ENCODE assay signal across 1 cellular context in the genomic region with DNA sequence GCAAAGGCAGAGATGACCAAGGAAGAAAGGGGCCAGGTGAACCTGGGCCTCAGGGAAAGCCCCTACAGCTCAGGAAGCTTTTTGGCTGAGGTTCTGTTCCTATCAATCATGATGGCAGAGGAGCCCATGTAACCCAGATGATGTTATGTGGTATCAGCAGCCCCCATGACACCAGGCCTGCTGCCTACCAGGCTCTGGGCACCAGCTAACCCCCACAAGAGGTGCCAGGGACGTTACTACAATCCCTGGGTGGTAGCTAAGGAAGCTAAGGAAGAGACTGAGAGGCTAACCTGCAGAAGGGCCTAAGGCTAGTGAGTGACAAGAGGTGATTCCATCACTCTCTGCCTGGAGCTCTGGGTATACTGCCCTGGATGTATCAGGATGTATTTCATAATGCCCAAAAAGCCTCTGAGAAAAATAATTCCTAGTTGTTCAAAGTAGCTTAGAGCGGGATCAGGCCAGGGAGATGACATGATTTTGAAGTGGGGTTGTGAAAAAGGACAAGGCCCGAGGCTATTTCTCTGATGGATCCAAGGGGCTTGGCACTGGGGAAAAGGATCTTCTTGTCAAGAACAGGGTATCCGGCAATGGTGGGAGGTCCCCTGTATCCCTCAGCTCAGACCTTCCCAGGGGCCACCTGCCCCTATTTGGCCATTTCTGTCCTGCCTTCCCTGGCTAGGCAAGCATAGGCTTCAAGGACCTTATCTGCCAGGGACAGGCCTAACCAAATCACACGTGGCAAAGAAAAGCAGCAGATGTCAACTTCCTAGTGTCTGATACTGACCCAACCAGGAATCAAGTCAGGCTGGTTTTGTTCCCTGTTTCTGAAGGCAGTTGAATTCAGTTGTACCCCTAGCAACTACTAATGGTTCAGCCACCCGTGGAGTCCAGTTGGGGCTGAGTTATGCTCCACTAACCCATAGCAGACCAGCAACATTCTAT.
TF ChIP-seq lines count a peak whose summit lies in the region.

No MANE protein-coding gene starts in this region.

TF ChIP-seq in K562, 482 proteins besides CTCF, POLR2A, EP300 and RAD21 (continued from another document and continues in another):
- TF ChIP-seq, protein P1, sequence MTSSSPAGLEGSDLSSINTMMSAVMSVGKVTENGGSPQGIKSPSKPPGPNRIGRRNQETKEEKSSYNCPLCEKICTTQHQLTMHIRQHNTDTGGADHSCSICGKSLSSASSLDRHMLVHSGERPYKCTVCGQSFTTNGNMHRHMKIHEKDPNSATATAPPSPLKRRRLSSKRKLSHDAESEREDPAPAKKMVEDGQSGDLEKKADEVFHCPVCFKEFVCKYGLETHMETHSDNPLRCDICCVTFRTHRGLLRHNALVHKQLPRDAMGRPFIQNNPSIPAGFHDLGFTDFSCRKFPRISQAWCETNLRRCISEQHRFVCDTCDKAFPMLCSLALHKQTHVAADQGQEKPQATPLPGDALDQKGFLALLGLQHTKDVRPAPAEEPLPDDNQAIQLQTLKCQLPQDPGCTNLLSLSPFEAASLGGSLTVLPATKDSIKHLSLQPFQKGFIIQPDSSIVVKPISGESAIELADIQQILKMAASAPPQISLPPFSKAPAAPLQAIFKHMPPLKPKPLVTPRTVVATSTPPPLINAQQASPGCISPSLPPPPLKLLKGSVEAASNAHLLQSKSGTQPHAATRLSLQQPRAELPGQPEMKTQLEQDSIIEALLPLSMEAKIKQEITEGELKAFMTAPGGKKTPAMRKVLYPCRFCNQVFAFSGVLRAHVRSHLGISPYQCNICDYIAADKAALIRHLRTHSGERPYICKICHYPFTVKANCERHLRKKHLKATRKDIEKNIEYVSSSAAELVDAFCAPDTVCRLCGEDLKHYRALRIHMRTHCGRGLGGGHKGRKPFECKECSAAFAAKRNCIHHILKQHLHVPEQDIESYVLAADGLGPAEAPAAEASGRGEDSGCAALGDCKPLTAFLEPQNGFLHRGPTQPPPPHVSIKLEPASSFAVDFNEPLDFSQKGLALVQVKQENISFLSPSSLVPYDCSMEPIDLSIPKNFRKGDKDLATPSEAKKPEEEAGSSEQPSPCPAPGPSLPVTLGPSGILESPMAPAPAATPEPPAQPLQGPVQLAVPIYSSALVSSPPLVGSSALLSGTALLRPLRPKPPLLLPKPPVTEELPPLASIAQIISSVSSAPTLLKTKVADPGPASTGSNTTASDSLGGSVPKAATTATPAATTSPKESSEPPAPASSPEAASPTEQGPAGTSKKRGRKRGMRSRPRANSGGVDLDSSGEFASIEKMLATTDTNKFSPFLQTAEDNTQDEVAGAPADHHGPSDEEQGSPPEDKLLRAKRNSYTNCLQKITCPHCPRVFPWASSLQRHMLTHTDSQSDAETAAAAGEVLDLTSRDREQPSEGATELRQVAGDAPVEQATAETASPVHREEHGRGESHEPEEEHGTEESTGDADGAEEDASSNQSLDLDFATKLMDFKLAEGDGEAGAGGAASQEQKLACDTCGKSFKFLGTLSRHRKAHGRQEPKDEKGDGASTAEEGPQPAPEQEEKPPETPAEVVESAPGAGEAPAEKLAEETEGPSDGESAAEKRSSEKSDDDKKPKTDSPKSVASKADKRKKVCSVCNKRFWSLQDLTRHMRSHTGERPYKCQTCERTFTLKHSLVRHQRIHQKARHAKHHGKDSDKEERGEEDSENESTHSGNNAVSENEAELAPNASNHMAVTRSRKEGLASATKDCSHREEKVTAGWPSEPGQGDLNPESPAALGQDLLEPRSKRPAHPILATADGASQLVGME (CRISPR knock-in tag; IDR thresholded peaks at IDR 0.05): no peak
- TF ChIP-seq OTX1 (CRISPR knock-in tag; IDR thresholded peaks at IDR 0.05) (no peak), ATF7 (IDR thresholded peaks at IDR 0.05) (no peak), ZNF77 (CRISPR knock-in tag; IDR thresholded peaks at IDR 0.05) (no peak), CBX1 (IDR thresholded peaks at IDR 0.05; ENCODE audit: low read depth) (no peak), MEIS2 (IDR thresholded peaks at IDR 0.05; ENCODE audit: partially characterized antibody) (no peak), ZFP1 (CRISPR knock-in tag; IDR thresholded peaks at IDR 0.05) (no peak; the same call in 1 of the 2 replicates), RNF2 (IDR thresholded peaks at IDR 0.05) (peak; percentile 19; the same call in 1 of the 2 replicates), RBM15 (IDR thresholded peaks at IDR 0.05; ENCODE audit: insufficient read depth, low read length) (no peak), ZNF184 (CRISPR knock-in tag; IDR thresholded peaks at IDR 0.05) (no peak), FOXK2 (conservative IDR thresholded peaks at IDR 0.05 in 1 of 2, IDR thresholded peaks at IDR 0.05 in 1 of 2; ENCODE audit: low read depth in 2 of 2) (peak in 1 of 2 experiments; percentile 58; a peak in 1 of 4 replicates), TGIF2 (CRISPR knock-in tag; IDR thresholded peaks at IDR 0.05) (no peak), FUS (optimal IDR thresholded peaks at IDR 0.05; ENCODE audit: low read depth, low read length) (no peak), SREBF1 (IDR thresholded peaks at IDR 0.05; ENCODE audit: borderline replicate concordance, low read depth, low read length) (no peak), KAT7 (CRISPR knock-in tag; IDR thresholded peaks at IDR 0.05; ENCODE audit: borderline replicate concordance) (0 out of 2 replicates have a peak, but pooled peaks have one; percentile 33), RBFOX2 (IDR thresholded peaks at IDR 0.05; ENCODE audit: low read depth, low read length) (no peak), ZFP36 (IDR thresholded peaks at IDR 0.05; ENCODE audit: low read depth, low read length, partially characterized antibody) (no peak), ZNF124 (CRISPR knock-in tag; IDR thresholded peaks at IDR 0.05) (no peak), RAD51 (IDR thresholded peaks at IDR 0.05; ENCODE audit: borderline replicate concordance, low read depth) (0 out of 2 replicates have a peak, but pooled peaks have one; percentile 34), KLF10 (CRISPR knock-in tag; IDR thresholded peaks at IDR 0.05) (no peak)
- TF ChIP-seq, protein P2, sequence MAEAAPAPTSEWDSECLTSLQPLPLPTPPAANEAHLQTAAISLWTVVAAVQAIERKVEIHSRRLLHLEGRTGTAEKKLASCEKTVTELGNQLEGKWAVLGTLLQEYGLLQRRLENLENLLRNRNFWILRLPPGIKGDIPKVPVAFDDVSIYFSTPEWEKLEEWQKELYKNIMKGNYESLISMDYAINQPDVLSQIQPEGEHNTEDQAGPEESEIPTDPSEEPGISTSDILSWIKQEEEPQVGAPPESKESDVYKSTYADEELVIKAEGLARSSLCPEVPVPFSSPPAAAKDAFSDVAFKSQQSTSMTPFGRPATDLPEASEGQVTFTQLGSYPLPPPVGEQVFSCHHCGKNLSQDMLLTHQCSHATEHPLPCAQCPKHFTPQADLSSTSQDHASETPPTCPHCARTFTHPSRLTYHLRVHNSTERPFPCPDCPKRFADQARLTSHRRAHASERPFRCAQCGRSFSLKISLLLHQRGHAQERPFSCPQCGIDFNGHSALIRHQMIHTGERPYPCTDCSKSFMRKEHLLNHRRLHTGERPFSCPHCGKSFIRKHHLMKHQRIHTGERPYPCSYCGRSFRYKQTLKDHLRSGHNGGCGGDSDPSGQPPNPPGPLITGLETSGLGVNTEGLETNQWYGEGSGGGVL (CRISPR knock-in tag; IDR thresholded peaks at IDR 0.05): no peak
- TF ChIP-seq, protein P3, sequence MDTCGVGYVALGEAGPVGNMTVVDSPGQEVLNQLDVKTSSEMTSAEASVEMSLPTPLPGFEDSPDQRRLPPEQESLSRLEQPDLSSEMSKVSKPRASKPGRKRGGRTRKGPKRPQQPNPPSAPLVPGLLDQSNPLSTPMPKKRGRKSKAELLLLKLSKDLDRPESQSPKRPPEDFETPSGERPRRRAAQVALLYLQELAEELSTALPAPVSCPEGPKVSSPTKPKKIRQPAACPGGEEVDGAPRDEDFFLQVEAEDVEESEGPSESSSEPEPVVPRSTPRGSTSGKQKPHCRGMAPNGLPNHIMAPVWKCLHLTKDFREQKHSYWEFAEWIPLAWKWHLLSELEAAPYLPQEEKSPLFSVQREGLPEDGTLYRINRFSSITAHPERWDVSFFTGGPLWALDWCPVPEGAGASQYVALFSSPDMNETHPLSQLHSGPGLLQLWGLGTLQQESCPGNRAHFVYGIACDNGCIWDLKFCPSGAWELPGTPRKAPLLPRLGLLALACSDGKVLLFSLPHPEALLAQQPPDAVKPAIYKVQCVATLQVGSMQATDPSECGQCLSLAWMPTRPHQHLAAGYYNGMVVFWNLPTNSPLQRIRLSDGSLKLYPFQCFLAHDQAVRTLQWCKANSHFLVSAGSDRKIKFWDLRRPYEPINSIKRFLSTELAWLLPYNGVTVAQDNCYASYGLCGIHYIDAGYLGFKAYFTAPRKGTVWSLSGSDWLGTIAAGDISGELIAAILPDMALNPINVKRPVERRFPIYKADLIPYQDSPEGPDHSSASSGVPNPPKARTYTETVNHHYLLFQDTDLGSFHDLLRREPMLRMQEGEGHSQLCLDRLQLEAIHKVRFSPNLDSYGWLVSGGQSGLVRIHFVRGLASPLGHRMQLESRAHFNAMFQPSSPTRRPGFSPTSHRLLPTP (IDR thresholded peaks at IDR 0.05; ENCODE audit: borderline replicate concordance, extremely low read depth, insufficient read length): no peak
- TF ChIP-seq, protein P4, sequence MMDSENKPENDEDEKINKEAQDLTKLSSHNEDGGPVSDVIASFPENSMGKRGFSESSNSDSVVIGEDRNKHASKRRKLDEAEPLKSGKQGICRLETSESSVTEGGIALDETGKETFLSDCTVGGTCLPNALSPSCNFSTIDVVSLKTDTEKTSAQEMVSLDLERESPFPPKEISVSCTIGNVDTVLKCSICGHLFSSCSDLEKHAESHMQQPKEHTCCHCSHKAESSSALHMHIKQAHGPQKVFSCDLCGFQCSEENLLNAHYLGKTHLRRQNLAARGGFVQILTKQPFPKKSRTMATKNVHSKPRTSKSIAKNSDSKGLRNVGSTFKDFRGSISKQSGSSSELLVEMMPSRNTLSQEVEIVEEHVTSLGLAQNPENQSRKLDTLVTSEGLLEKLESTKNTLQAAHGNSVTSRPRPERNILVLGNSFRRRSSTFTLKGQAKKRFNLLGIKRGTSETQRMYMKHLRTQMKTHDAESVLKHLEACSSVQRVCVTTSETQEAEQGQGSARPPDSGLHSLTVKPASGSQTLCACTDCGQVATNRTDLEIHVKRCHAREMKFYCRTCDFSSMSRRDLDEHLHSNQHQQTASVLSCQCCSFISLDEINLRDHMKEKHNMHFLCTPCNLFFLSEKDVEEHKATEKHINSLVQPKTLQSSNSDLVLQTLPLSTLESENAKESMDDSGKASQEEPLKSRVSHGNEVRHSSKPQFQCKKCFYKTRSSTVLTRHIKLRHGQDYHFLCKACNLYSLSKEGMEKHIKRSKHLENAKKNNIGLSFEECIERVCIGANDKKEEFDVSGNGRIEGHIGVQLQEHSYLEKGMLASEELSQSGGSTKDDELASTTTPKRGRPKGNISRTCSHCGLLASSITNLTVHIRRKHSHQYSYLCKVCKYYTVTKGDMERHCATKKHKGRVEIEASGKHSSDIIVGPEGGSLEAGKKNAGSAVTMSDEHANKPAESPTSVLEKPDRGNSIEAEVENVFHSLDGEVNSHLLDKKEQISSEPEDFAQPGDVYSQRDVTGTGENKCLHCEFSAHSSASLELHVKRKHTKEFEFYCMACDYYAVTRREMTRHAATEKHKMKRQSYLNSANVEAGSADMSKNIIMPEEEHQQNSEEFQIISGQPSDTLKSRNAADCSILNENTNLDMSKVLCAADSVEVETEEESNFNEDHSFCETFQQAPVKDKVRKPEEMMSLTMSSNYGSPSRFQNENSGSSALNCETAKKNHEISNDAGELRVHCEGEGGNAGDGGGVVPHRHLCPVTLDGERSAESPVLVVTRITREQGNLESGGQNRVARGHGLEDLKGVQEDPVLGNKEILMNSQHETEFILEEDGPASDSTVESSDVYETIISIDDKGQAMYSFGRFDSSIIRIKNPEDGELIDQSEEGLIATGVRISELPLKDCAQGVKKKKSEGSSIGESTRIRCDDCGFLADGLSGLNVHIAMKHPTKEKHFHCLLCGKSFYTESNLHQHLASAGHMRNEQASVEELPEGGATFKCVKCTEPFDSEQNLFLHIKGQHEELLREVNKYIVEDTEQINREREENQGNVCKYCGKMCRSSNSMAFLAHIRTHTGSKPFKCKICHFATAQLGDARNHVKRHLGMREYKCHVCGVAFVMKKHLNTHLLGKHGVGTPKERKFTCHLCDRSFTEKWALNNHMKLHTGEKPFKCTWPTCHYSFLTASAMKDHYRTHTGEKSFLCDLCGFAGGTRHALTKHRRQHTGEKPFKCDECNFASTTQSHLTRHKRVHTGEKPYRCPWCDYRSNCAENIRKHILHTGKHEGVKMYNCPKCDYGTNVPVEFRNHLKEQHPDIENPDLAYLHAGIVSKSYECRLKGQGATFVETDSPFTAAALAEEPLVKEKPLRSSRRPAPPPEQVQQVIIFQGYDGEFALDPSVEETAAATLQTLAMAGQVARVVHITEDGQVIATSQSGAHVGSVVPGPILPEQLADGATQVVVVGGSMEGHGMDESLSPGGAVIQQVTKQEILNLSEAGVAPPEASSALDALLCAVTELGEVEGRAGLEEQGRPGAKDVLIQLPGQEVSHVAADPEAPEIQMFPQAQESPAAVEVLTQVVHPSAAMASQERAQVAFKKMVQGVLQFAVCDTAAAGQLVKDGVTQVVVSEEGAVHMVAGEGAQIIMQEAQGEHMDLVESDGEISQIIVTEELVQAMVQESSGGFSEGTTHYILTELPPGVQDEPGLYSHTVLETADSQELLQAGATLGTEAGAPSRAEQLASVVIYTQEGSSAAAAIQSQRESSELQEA (IDR thresholded peaks at IDR 0.05; ENCODE audit: low read depth): no peak
- TF ChIP-seq, protein P5, sequence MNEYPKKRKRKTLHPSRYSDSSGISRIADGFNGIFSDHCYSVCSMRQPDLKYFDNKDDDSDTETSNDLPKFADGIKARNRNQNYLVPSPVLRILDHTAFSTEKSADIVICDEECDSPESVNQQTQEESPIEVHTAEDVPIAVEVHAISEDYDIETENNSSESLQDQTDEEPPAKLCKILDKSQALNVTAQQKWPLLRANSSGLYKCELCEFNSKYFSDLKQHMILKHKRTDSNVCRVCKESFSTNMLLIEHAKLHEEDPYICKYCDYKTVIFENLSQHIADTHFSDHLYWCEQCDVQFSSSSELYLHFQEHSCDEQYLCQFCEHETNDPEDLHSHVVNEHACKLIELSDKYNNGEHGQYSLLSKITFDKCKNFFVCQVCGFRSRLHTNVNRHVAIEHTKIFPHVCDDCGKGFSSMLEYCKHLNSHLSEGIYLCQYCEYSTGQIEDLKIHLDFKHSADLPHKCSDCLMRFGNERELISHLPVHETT (CRISPR knock-in tag; conservative IDR thresholded peaks at IDR 0.05 in 1 of 2, IDR thresholded peaks at IDR 0.05 in 1 of 2): no peak
- TF ChIP-seq, protein P6, sequence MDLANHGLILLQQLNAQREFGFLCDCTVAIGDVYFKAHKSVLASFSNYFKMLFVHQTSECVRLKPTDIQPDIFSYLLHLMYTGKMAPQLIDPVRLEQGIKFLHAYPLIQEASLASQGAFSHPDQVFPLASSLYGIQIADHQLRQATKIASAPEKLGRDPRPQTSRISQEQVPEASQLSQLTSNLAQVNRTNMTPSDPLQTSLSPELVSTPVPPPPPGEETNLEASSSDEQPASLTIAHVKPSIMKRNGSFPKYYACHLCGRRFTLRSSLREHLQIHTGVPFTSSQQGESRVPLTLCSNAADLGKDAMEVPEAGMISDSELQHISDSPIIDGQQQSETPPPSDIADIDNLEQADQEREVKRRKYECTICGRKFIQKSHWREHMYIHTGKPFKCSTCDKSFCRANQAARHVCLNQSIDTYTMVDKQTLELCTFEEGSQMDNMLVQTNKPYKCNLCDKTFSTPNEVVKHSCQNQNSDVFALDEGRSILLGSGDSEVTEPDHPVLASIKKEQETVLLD (IDR thresholded peaks at IDR 0.05): no peak
- TF ChIP-seq, protein P7, sequence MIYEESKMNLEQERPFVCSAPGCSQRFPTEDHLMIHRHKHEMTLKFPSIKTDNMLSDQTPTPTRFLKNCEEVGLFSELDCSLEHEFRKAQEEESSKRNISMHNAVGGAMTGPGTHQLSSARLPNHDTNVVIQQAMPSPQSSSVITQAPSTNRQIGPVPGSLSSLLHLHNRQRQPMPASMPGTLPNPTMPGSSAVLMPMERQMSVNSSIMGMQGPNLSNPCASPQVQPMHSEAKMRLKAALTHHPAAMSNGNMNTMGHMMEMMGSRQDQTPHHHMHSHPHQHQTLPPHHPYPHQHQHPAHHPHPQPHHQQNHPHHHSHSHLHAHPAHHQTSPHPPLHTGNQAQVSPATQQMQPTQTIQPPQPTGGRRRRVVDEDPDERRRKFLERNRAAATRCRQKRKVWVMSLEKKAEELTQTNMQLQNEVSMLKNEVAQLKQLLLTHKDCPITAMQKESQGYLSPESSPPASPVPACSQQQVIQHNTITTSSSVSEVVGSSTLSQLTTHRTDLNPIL (CRISPR knock-in tag; IDR thresholded peaks at IDR 0.05): no peak
